8 cellular contexts compared by ENCODE assay signal in the genomic region with DNA sequence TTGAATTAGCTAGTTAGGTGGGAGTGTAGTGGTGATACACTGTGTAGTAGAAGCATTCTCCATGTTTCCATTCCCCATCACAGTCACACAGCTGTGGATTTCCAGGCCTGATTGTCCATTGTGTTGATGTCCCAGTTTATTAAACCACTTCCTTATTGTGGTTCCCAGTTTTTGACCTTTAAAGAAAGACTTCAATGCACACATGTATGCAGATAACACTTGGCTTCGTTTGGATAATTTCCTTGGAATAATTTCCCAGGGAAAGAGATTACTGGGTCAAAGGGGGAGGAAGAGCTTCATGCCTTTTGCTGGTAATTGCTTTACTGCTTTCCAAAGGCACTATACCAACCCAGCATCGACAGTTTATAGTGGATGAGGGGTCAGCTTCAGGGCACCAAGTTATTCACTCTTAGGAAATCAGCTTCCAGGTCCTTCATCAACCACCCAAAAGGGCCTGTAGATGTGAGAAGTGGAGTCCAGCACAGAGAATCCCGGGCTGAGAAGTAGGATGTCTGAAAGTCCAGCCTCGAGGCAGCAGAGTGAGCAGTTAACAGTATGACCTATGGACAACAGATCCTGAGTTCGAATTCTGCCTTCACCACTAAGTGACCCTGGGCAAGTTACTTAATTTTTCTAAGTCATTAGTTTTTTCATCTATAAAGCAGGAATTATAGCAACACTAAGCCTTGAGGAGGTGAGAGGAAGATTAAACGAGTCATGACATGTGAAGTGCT. TPM values are rescaled to one million over a fixed set of nuclear protein-coding genes. Genes with fewer than 3 reads are reported as not detected.
A peak's percentile ranks its signal among the peaks of the same experiment; 100 is the strongest.
DNase-seq lines count a peak whose midpoint lies in the region; ATAC-seq and TF ChIP-seq lines count a peak whose summit lies in the region.

No MANE protein-coding gene starts in this region.

- H3K9me3 ChIP-seq in CD4-positive, CD25-positive, alpha-beta regulatory T cell (ENCODE audit: control insufficient read depth in 2 of 2, low read length in 2 of 2): no peaks in the 10 kb centered on the region
- H3K9me3 ChIP-seq in Peyer's patch: no peaks in the 10 kb centered on the region

- no peak for TF ChIP-seq CTCF in Peyer's patch (IDR thresholded peaks at IDR 0.05)
- no peak for TF ChIP-seq CTCF in neural crest cell (conservative IDR thresholded peaks at IDR 0.05)

- ATAC-seq in CD4-positive, CD25-positive, alpha-beta regulatory T cell (ENCODE audit: low read depth in 2 of 2): no peak

- peaks cover 45% of the 10 kb centered on the region for H3K4me1 ChIP-seq in CD4-positive, CD25-positive, alpha-beta regulatory T cell (ENCODE audit: control insufficient read depth, insufficient read depth, low read length, poor library complexity, severe bottlenecking)
- peaks cover 0 to 32% (median 19%) of the 10 kb centered on the region in 4 donors for H3K4me1 ChIP-seq in Peyer's patch

- no peaks in the 10 kb centered on the region for H3K36me3 Mint-ChIP-seq in CD4-positive, CD25-positive, alpha-beta regulatory T cell
- H3K36me3 Mint-ChIP-seq in neural crest cell (ENCODE audit: low read depth): no peaks in the 10 kb centered on the region

- H3K27me3 Mint-ChIP-seq in CD4-positive, CD25-positive, alpha-beta regulatory T cell: peaks cover 16% of the 10 kb centered on the region
- H3K27me3 Mint-ChIP-seq in neural crest cell (ENCODE audit: low read depth): peaks cover 7% of the 10 kb centered on the region

- DNase-seq in CD4-positive, CD25-positive, alpha-beta regulatory T cell: no peak
- DNase-seq in Peyer's patch: peak in 2 of 3 donors; percentile 39 to 45
- peak; percentile 49 for DNase-seq in fibroblast of gingiva (ENCODE audit: low read depth)
- DNase-seq in neural crest cell (ENCODE audit: low read depth, low spot score): no peak
- DNase-seq in DMS79 treated with DMSO at 0.1 percent for 48 hours (lab: John Stamatoyannopoulos, UW): no peak
- no peak for DNase-seq in HK-2 (ENCODE audit: unreplicated experiment)
- no peak for DNase-seq in CD1c-positive myeloid dendritic cell (ENCODE audit: extremely low spot score)
- no peak for DNase-seq in RPMI8226

- no peaks in the 10 kb centered on the region for H3K27me3 ChIP-seq in CD4-positive, CD25-positive, alpha-beta regulatory T cell (ENCODE audit: control insufficient read depth, insufficient read depth, low read length)
- no peaks in the 10 kb centered on the region for H3K27me3 ChIP-seq in Peyer's patch

- peak overlapping the region in 1 of 4 donors; percentile 73 for H3K4me3 Mint-ChIP-seq in CD4-positive, CD25-positive, alpha-beta regulatory T cell
- H3K4me3 Mint-ChIP-seq in neural crest cell: no peak overlapping the region

- no peak for TF ChIP-seq POLR2A in Peyer's patch (IDR thresholded peaks at IDR 0.05)

- no peak overlapping the region for H3K27ac ChIP-seq in CD4-positive, CD25-positive, alpha-beta regulatory T cell (ENCODE audit: insufficient read depth, low read length, poor library complexity, severe bottlenecking)
- H3K27ac ChIP-seq in Peyer's patch: peak overlapping the region in 3 of 4 donors; percentile 20 to 49 (median 31)

- H3K27ac Mint-ChIP-seq in CD4-positive, CD25-positive, alpha-beta regulatory T cell: peak overlapping the region; percentile 67 to 97 (median 90)
- peak overlapping the region; percentile 57 for H3K27ac Mint-ChIP-seq in neural crest cell (ENCODE audit: unreplicated experiment)

- H3K36me3 ChIP-seq in CD4-positive, CD25-positive, alpha-beta regulatory T cell (ENCODE audit: control insufficient read depth, insufficient read depth, low read length): no peaks in the 10 kb centered on the region
- no peaks in the 10 kb centered on the region for H3K36me3 ChIP-seq in Peyer's patch

- H3K4me3 ChIP-seq in CD4-positive, CD25-positive, alpha-beta regulatory T cell (ENCODE audit: low read depth, low read length): peak overlapping the region; percentile 60
- H3K4me3 ChIP-seq in Peyer's patch: no peak overlapping the region

- peaks cover 24 to 68% (median 41%) of the 10 kb centered on the region in 4 donors for H3K4me1 Mint-ChIP-seq in CD4-positive, CD25-positive, alpha-beta regulatory T cell
- peaks cover 25% of the 10 kb centered on the region for H3K4me1 Mint-ChIP-seq in neural crest cell

- H3K9me3 Mint-ChIP-seq in CD4-positive, CD25-positive, alpha-beta regulatory T cell: peaks cover 0 to 3% (median 0%) of the 10 kb centered on the region in 7 donors
- H3K9me3 Mint-ChIP-seq in neural crest cell: no peaks in the 10 kb centered on the region

RNA-seq across cellular contexts. Expression of gene TNS4, which starts 31.3 kb away (rescaled TPM):
- 1.1 TPM for total RNA-seq in CD4-positive, CD25-positive, alpha-beta regulatory T cell
- polyA plus RNA-seq in CD4-positive, CD25-positive, alpha-beta regulatory T cell: under 1 TPM in 1 of 4 donors, not detected in 3; 0.16 TPM
- 1 to 10 TPM in 3 of 4 donors, under 1 TPM in 1; 0.54 to 2.5 (median 1.7) TPM for total RNA-seq in Peyer's patch
- total RNA-seq in neural crest cell: not detected in 2 replicates

RNA-seq across cellular contexts. Expression of gene CCR7, which starts 32.6 kb away (rescaled TPM):
- total RNA-seq in CD4-positive, CD25-positive, alpha-beta regulatory T cell: 192 TPM
- polyA plus RNA-seq in CD4-positive, CD25-positive, alpha-beta regulatory T cell: 100 to 1,000 TPM; 351 to 828 (median 609) TPM
- 10 to 100 TPM in 1 of 4 donors, 1 to 10 TPM in 1, not detected in 2; 3.1 to 22.3 TPM for total RNA-seq in Peyer's patch
- 0.32 and 0.33 TPM in 2 replicates for total RNA-seq in neural crest cell

Comparison
In these comparisons a context has a peak if more than half of its experiments do, and no peak if none do; other contexts are left out.
1. DNase-seq: peak in Peyer's patch (2 of 3) and fibroblast of gingiva (single experiment); none in CD4-positive, CD25-positive, alpha-beta regulatory T cell (0 of 3), neural crest cell (single experiment), DMS79 treated with DMSO at 0.1 percent for 48 hours (single experiment), HK-2 (single experiment), CD1c-positive myeloid dendritic cell (single experiment) and RPMI8226 (single experiment).